Comparison of ENCODE assay signal across 1 cellular context in the genomic region with DNA sequence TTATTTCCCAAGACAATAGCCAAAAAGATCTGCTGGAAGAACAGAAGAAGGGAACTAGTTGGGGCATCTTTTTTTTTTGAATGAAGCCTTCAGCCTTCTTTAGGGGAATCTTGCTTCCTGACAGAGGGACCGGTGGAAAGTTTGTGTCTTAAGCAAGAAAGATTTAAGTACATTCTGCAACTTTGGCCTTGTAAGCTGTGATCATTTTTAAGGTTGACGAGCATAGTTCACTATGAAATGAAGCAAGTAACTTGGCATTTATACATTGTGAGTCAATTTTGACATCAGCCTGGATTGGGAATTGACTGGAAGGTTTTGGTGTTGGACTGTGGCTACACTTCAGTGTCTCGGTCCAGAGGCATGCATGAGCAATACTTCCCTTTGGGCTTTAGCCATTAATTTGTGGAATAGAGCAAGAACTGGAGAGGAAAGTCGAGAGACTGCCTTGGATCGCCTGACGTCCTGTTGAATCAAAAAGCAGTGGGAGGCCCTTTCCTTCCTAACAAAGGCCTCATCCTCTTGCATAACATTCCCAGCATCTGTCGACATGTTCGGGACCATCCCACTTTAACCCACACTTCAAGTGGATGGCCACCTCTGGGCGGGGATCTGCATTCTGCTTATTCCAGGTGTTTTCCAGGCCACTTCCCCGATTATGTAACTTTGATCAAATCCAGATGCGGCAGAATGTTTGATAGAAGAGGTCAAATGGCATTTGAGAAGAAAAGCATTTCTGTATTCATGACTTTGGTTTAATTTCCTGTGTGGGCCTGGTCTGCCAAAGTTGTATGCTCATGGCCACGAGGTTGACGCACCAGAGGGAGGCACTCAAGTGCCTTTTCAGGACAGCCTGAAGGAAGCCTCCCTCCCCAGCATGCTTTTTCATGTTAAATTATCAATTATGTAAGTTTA.
TF ChIP-seq lines count a peak whose summit lies in the region.

No MANE protein-coding gene starts in this region.

TF ChIP-seq in IMR-90, 13 proteins besides CTCF, POLR2A, EP300 and RAD21 (continued from another document):
- TF ChIP-seq, protein P1, sequence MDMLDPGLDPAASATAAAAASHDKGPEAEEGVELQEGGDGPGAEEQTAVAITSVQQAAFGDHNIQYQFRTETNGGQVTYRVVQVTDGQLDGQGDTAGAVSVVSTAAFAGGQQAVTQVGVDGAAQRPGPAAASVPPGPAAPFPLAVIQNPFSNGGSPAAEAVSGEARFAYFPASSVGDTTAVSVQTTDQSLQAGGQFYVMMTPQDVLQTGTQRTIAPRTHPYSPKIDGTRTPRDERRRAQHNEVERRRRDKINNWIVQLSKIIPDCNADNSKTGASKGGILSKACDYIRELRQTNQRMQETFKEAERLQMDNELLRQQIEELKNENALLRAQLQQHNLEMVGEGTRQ (IDR thresholded peaks at IDR 0.05; ENCODE audit: low read depth, low read length) = no peak
- TF ChIP-seq, protein P2, sequence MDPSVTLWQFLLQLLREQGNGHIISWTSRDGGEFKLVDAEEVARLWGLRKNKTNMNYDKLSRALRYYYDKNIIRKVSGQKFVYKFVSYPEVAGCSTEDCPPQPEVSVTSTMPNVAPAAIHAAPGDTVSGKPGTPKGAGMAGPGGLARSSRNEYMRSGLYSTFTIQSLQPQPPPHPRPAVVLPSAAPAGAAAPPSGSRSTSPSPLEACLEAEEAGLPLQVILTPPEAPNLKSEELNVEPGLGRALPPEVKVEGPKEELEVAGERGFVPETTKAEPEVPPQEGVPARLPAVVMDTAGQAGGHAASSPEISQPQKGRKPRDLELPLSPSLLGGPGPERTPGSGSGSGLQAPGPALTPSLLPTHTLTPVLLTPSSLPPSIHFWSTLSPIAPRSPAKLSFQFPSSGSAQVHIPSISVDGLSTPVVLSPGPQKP (IDR thresholded peaks at IDR 0.05; ENCODE audit: borderline replicate concordance, low read depth, low read length) = no peak
- peak; percentile 17; the same call in 1 of the 2 replicates for TF ChIP-seq BHLHE40 (IDR thresholded peaks at IDR 0.05; ENCODE audit: low read depth, low read length)
- TF ChIP-seq SMC3 (IDR thresholded peaks at IDR 0.05; ENCODE audit: low read depth, low read length) = no peak
- TF ChIP-seq CHD1 (IDR thresholded peaks at IDR 0.05; ENCODE audit: low read depth, low read length) = peak; percentile 71; the same call in 1 of the 2 replicates
- TF ChIP-seq MAZ (IDR thresholded peaks at IDR 0.05; ENCODE audit: borderline replicate concordance, low read depth, low read length) = no peak
- no peak for TF ChIP-seq RCOR1 (IDR thresholded peaks at IDR 0.05; ENCODE audit: insufficient replicate concordance, low read length)
- peak; percentile 54; the same call in 1 of the 2 replicates for TF ChIP-seq MXI1 (IDR thresholded peaks at IDR 0.05; ENCODE audit: borderline replicate concordance, low read depth, low read length)
- TF ChIP-seq FOS (IDR thresholded peaks at IDR 0.05; ENCODE audit: low read depth, low read length) = peak; percentile 66
- peak; percentile 37; the same call in 1 of the 2 replicates for TF ChIP-seq MAFK (IDR thresholded peaks at IDR 0.05; ENCODE audit: low read depth, low read length)
- TF ChIP-seq CEBPB (IDR thresholded peaks at IDR 0.05; ENCODE audit: low read depth, low read length) = peak; percentile 99
- no peak for TF ChIP-seq RFX5 (IDR thresholded peaks at IDR 0.05; ENCODE audit: low read depth, low read length)
TF ChIP-seq in IMR-90: peak in this region for 6.
